18 cellular contexts compared by ENCODE assay signal in the genomic region with DNA sequence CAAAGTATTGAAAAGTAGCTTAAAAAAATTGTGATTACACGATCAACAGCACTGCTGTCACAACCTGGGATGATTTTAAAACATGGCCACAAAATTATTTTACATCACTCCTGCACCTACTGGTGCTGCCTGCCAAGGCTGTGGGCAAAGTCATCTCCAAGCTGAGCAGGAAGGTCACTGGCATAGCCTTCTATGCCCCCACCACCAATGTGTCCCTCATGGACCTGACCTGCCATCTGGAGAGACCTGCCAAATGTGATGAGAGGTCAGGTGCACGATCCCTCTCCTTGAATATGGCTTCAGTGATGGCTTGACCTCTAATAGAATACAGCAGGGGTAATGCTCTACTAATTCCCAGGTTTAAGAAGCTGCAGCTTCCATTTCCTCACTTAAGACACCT.
"Had no signal": no experiment of that assay in that cellular context is flagged by ENCODE, and none has a peak within 500 bp of the region (broad histone marks: within the 10 kb centered on the region; RNA-seq: fewer than 3 reads in every experiment).

No MANE protein-coding gene starts in this region.

- H3K27ac Mint-ChIP-seq: immature natural killer cell; natural killer cell treated with Interleukin-12 subunit alpha and Interleukin-12 subunit beta and Interleukin-15 and Interleukin-18, amount 100 ng/mL, for 72 hours; stimulated activated naive B cell treated with anti-CD40 and anti-IgM and Interleukin-4, amounts not matched to agents 10 μg/mL and 1 μg/mL and 100 μg/mL, for 72 hours; stimulated activated naive CD8-positive, alpha-beta T cell treated with anti-CD3 and anti-CD28 coated beads, Interleukin-15, amount 100 ng/mL, for 72 hours had no signal

- H3K4me3 Mint-ChIP-seq: effector memory CD8-positive, alpha-beta T cell; immature natural killer cell; natural killer cell treated with Interleukin-12 subunit alpha and Interleukin-12 subunit beta and Interleukin-15 and Interleukin-18, amount 100 ng/mL, for 72 hours; stimulated activated naive B cell treated with anti-CD40 and anti-IgM and Interleukin-4, amounts not matched to agents 10 μg/mL and 1 μg/mL and 100 μg/mL, for 72 hours; stimulated activated naive CD8-positive, alpha-beta T cell treated with anti-CD3 and anti-CD28 coated beads, Interleukin-15, amount 100 ng/mL, for 72 hours had no signal

- FAIRE-seq: keratinocyte had no signal

- H3K27ac ChIP-seq: esophagus squamous epithelium, lower lobe of right lung, spleen had no signal

- H3K9me3 Mint-ChIP-seq: effector memory CD8-positive, alpha-beta T cell; immature natural killer cell; natural killer cell treated with Interleukin-12 subunit alpha and Interleukin-12 subunit beta and Interleukin-15 and Interleukin-18, amount 100 ng/mL, for 72 hours; stimulated activated naive B cell treated with anti-CD40 and anti-IgM and Interleukin-4, amounts not matched to agents 10 μg/mL and 1 μg/mL and 100 μg/mL, for 72 hours; stimulated activated naive CD8-positive, alpha-beta T cell treated with anti-CD3 and anti-CD28 coated beads, Interleukin-15, amount 100 ng/mL, for 72 hours had no signal

- H3K27me3 ChIP-seq: esophagus squamous epithelium, spleen had no signal

- H3K4me3 ChIP-seq: esophagus squamous epithelium, left ventricle myocardium inferior, lower lobe of right lung, spleen had no signal

- H3K36me3 ChIP-seq: left ventricle myocardium inferior, lower lobe of right lung had no signal

- H3K27me3 Mint-ChIP-seq: effector memory CD8-positive, alpha-beta T cell; natural killer cell treated with Interleukin-12 subunit alpha and Interleukin-12 subunit beta and Interleukin-15 and Interleukin-18, amount 100 ng/mL, for 72 hours; stimulated activated naive B cell treated with anti-CD40 and anti-IgM and Interleukin-4, amounts not matched to agents 10 μg/mL and 1 μg/mL and 100 μg/mL, for 72 hours; stimulated activated naive CD8-positive, alpha-beta T cell treated with anti-CD3 and anti-CD28 coated beads, Interleukin-15, amount 100 ng/mL, for 72 hours had no signal

- DNase-seq: effector memory CD8-positive, alpha-beta T cell; esophagus squamous epithelium; foreskin fibroblast; immature natural killer cell; left ventricle myocardium inferior; lower lobe of right lung; mesenchymal stem cell; midbrain; posterior cingulate gyrus; spleen; stimulated activated CD4-positive, alpha-beta T cell treated with anti-CD3 and anti-CD28 coated beads, Interleukin-15, amount 100 ng/mL, for 24 hours; stimulated activated CD4-positive, alpha-beta T cell treated with anti-CD3 and anti-CD28 coated beads, Interleukin-1b, Interleukin-23, amount 100 ng/mL, for 48 hours; stimulated activated CD4-positive, alpha-beta T cell treated with anti-CD3 and anti-CD28 coated beads, Interleukin-4, amount 100 ng/mL, for 24 hours; stimulated activated naive B cell treated with anti-CD40 and anti-IgM and Interleukin-4, amounts not matched to agents 10 μg/mL and 1 μg/mL and 100 μg/mL, for 72 hours; stimulated activated naive CD8-positive, alpha-beta T cell treated with anti-CD3 and anti-CD28 coated beads, Interleukin-15, amount 100 ng/mL, for 72 hours had no signal

- H3K36me3 Mint-ChIP-seq: natural killer cell treated with Interleukin-12 subunit alpha and Interleukin-12 subunit beta and Interleukin-15 and Interleukin-18, amount 100 ng/mL, for 72 hours had no signal

- ATAC-seq: effector memory CD8-positive, alpha-beta T cell; lower lobe of right lung; natural killer cell treated with Interleukin-12 subunit alpha and Interleukin-12 subunit beta and Interleukin-15 and Interleukin-18, amount 100 ng/mL, for 72 hours; sciatic nerve; stimulated activated naive B cell treated with anti-CD40 and anti-IgM and Interleukin-4, amounts not matched to agents 10 μg/mL and 1 μg/mL and 100 μg/mL, for 72 hours; stimulated activated naive CD8-positive, alpha-beta T cell treated with anti-CD3 and anti-CD28 coated beads, Interleukin-15, amount 100 ng/mL, for 72 hours had no signal

- H3K9me3 ChIP-seq: esophagus squamous epithelium, left ventricle myocardium inferior, lower lobe of right lung, spleen had no signal
